Comparison of ENCODE assay signal across 28 cellular contexts in genomic region chr14:85447883-85448282, GRCh38.
"Had no signal": no experiment of that assay in that cellular context is flagged by ENCODE, and none has a peak within 500 bp of the region (broad histone marks: within the 10 kb centered on the region; RNA-seq: fewer than 3 reads in every experiment).

No MANE protein-coding gene starts in this region.

- H3K27ac Mint-ChIP-seq: memory B cell; naive thymus-derived CD4-positive, alpha-beta T cell; natural killer cell had no signal

- ATAC-seq: esophagus mucosa; gastrocnemius medialis; heart left ventricle; left cardiac atrium; left lung; left ventricle myocardium superior; lower lobe of right lung; naive thymus-derived CD4-positive, alpha-beta T cell; natural killer cell had no signal

- H3K4me1 Mint-ChIP-seq: memory B cell; naive thymus-derived CD4-positive, alpha-beta T cell; natural killer cell had no signal

- DNase-seq: dermis blood vessel endothelial cell; dorsolateral prefrontal cortex; effector CD4-positive, alpha-beta T cell; effector memory CD4-positive, alpha-beta T cell; erythroblast; esophagus squamous epithelium; foreskin fibroblast; foreskin melanocyte; gastrocnemius medialis; glutamatergic neuron; heart left ventricle; hippocampal formation; left cardiac atrium; left lung; left ventricle myocardium superior; lower lobe of right lung; mesendoderm; midbrain; naive thymus-derived CD4-positive, alpha-beta T cell; natural killer cell had no signal

- H3K27me3 ChIP-seq: esophagus squamous epithelium, gastrocnemius medialis, heart left ventricle, left lung had no signal

- H3K9me3 Mint-ChIP-seq: natural killer cell had no signal

- H3K9me3 ChIP-seq: esophagus squamous epithelium, gastrocnemius medialis, heart left ventricle, left lung, lower lobe of right lung had no signal

- H3K36me3 Mint-ChIP-seq: memory B cell; naive thymus-derived CD4-positive, alpha-beta T cell; natural killer cell had no signal

- H3K4me1 ChIP-seq: esophagus squamous epithelium, gastrocnemius medialis, heart left ventricle, lower lobe of right lung had no signal

- H3K27me3 Mint-ChIP-seq: memory B cell had no signal

- H3K27ac ChIP-seq: coronary artery, dorsolateral prefrontal cortex, epithelial cell of prostate, esophagus squamous epithelium, gastrocnemius medialis, heart left ventricle, left lung, lower lobe of right lung had no signal

- FAIRE-seq: colon, endometrium, islet of Langerhans, keratinocyte had no signal

- H3K4me3 Mint-ChIP-seq: memory B cell; naive thymus-derived CD4-positive, alpha-beta T cell; natural killer cell had no signal

- H3K4me3 ChIP-seq: coronary artery, dorsolateral prefrontal cortex, esophagus squamous epithelium, gastrocnemius medialis, heart left ventricle, left lung, lower lobe of right lung had no signal

- H3K36me3 ChIP-seq: esophagus squamous epithelium, gastrocnemius medialis, heart left ventricle, left lung, lower lobe of right lung had no signal
